ENCODE assay signal across 23 cellular contexts in the genomic region with DNA sequence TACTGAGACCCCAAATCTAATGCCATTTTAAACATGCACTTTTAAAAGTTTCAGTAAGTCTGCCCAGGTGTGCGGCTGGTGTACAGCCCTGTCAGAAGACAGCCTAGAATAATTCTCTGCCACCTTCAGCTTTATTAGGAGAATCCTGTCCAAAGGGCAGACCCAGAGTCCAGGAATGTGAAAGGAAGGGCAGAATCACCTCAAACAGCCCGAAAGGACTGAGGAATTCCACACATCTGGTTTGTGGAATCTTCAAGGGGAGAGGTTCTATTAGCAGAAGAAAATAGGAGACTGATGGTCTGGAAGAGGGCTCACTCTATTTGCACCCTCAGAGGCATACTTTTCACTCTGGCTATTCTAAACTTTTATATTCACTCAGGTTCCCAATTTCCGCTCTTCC.
"Had no signal": no experiment of that assay in that cellular context is flagged by ENCODE, and none has a peak within 500 bp of the region (broad histone marks: within the 10 kb centered on the region; RNA-seq: fewer than 3 reads in every experiment).

No MANE protein-coding gene starts in this region.

- H3K9ac ChIP-seq: SK-N-SH had no signal

- H3K4me3 ChIP-seq: adrenal gland, Peyer's patch, SJCRH30 had no signal

- H3K4me1 ChIP-seq: Peyer's patch had no signal

- H3K27ac ChIP-seq: adrenal gland, Peyer's patch, RWPE1, SJCRH30 had no signal

- DNase-seq: activated CD4-positive, alpha-beta T cell treated with anti-CD3 and anti-CD28 coated beads for 48 hours; activated CD4-positive, alpha-beta T cell treated with anti-CD3 and anti-CD28 coated beads, Interleukin-2, amount 50 U/mL, for 4 hours; activated CD4-positive, CD25-positive, alpha-beta regulatory T cell treated with anti-CD3 and anti-CD28 coated beads, Interleukin-2, amount 50 U/mL, for 72 hours; activated CD8-positive, alpha-beta memory T cell treated with anti-CD3 and anti-CD28 coated beads, Interleukin-2, amount 50 U/mL, for 48 hours; activated CD8-positive, alpha-beta T cell treated with anti-CD3 and anti-CD28 coated beads, Interleukin-2, amount 10 ng/mL, durations not matched to agents 7 days and 5 days; activated naive CD4-positive, alpha-beta T cell treated with anti-CD3 and anti-CD28 coated beads, Interleukin-2, amount 50 U/mL, for 16 hours; activated naive CD8-positive, alpha-beta T cell treated with anti-CD3 and anti-CD28 coated beads, Interleukin-2, amount 10 ng/mL, durations not matched to agents 7 days and 5 days; activated T-cell treated with anti-CD3 and anti-CD28 coated beads, Interleukin-2, amount 50 U/mL, for 1 hour; adrenal gland; anterior cingulate cortex; caudate nucleus; Kasumi-1; NCI-H1105 treated with DMSO at 0.1 percent for 48 hours; NCI-H1436 treated with DMSO at 0.1 percent for 48 hours; NCI-H187; NCI-H2081; NCI-H446; NCI-H524; Peyer's patch; Right ventricle myocardium superior; SJCRH30; SK-N-SH had no signal

- H3K36me3 ChIP-seq: adrenal gland, Peyer's patch, SJCRH30 had no signal

- H3K4me2 ChIP-seq: SK-N-SH had no signal

- H3K4me3 Mint-ChIP-seq: activated CD8-positive, alpha-beta T cell treated with anti-CD3 and anti-CD28 coated beads, Interleukin-2, amount 10 ng/mL, durations not matched to agents 7 days and 5 days; activated naive CD8-positive, alpha-beta T cell treated with anti-CD3 and anti-CD28 coated beads, Interleukin-2, amount 10 ng/mL, durations not matched to agents 7 days and 5 days had no signal

- H3K9me3 ChIP-seq: adrenal gland, Peyer's patch, SJCRH30, SK-N-SH had no signal

- H3K27ac Mint-ChIP-seq: activated CD8-positive, alpha-beta T cell treated with anti-CD3 and anti-CD28 coated beads, Interleukin-2, amount 10 ng/mL, durations not matched to agents 7 days and 5 days; activated naive CD8-positive, alpha-beta T cell treated with anti-CD3 and anti-CD28 coated beads, Interleukin-2, amount 10 ng/mL, durations not matched to agents 7 days and 5 days had no signal

- H3K27me3 ChIP-seq: adrenal gland, Peyer's patch, SJCRH30 had no signal

- H3K9me3 Mint-ChIP-seq: activated naive CD8-positive, alpha-beta T cell treated with anti-CD3 and anti-CD28 coated beads, Interleukin-2, amount 10 ng/mL, durations not matched to agents 7 days and 5 days had no signal

- ATAC-seq: activated CD8-positive, alpha-beta T cell treated with anti-CD3 and anti-CD28 coated beads, Interleukin-2, amount 10 ng/mL, durations not matched to agents 7 days and 5 days had no signal
